Comparison of ENCODE assay signal across 28 cellular contexts in the genomic region with DNA sequence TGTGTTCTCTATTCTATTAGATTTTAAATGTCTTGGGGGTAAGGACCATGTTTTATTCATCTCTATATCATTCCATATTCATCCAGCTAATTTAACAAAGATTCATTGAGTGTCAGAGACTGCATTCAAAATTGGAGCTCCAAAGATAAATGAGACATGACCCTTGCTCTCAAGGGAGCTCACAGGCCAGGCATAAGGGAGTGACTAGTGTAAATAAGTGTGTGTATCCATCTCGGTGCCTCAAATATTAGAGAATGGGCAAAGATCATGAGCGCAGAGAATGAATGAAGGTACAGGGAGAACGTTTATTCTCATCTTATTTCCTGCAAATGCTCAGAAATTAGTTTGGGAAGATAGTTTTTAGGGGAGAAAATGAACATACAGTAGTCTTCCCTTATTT.
"Had no signal": no experiment of that assay in that cellular context is flagged by ENCODE, and none has a peak within 500 bp of the region (broad histone marks: within the 10 kb centered on the region; RNA-seq: fewer than 3 reads in every experiment).

No MANE protein-coding gene starts in this region.

- H3K27me3 Mint-ChIP-seq: dendritic cell treated with granulocyte-macrophage colony-stimulating factor and Interleukin-4, amounts not matched to agents 40 ng/mL and 50 ng/mL, for 4 days; effector memory CD8-positive, alpha-beta T cell; naive thymus-derived CD4-positive, alpha-beta T cell had no signal

- H3K27me3 ChIP-seq: esophagus squamous epithelium, gastrocnemius medialis had no signal

- DNase-seq: cortex of kidney; effector CD8-positive, alpha-beta T cell; effector memory CD8-positive, alpha-beta T cell; endodermal cell; erythroblast; esophagus squamous epithelium; foreskin fibroblast; foreskin melanocyte; gastrocnemius medialis; glutamatergic neuron; head of caudate nucleus; heart right ventricle; hypothalamus; immature natural killer cell; islet precursor cell; kidney; kidney glomerular epithelial cell; left lung; left ventricle myocardium superior; mammary epithelial cell; naive thymus-derived CD4-positive, alpha-beta T cell had no signal

- H3K36me3 ChIP-seq: esophagus squamous epithelium, gastrocnemius medialis, heart right ventricle, left lung had no signal

- H3K4me1 ChIP-seq: esophagus squamous epithelium, gastrocnemius medialis, heart right ventricle, left lung had no signal

- H3K9me3 ChIP-seq: esophagus squamous epithelium, gastrocnemius medialis, heart right ventricle, left lung had no signal

- H3K27ac Mint-ChIP-seq: dendritic cell treated with granulocyte-macrophage colony-stimulating factor and Interleukin-4, amounts not matched to agents 40 ng/mL and 50 ng/mL, for 4 days; effector memory CD8-positive, alpha-beta T cell; endodermal cell; immature natural killer cell; memory B cell; mesothelial cell of epicardium; naive thymus-derived CD4-positive, alpha-beta T cell had no signal

- H3K36me3 Mint-ChIP-seq: immature natural killer cell, memory B cell, mesothelial cell of epicardium had no signal

- ATAC-seq: effector memory CD8-positive, alpha-beta T cell; esophagus mucosa; gastrocnemius medialis; heart right ventricle; left lung; left ventricle myocardium superior; naive thymus-derived CD4-positive, alpha-beta T cell had no signal

- H3K4me1 Mint-ChIP-seq: endodermal cell, immature natural killer cell, memory B cell, mesothelial cell of epicardium had no signal

- H3K4me3 ChIP-seq: esophagus squamous epithelium, gastrocnemius medialis, heart right ventricle, left lung, lung had no signal

- H3K9me3 Mint-ChIP-seq: dendritic cell treated with granulocyte-macrophage colony-stimulating factor and Interleukin-4, amounts not matched to agents 40 ng/mL and 50 ng/mL, for 4 days; effector memory CD8-positive, alpha-beta T cell had no signal

- FAIRE-seq: endometrium, kidney had no signal

- H3K27ac ChIP-seq: epithelial cell of prostate, esophagus squamous epithelium, gastrocnemius medialis, heart right ventricle, left lung had no signal

- H3K4me3 Mint-ChIP-seq: dendritic cell treated with granulocyte-macrophage colony-stimulating factor and Interleukin-4, amounts not matched to agents 40 ng/mL and 50 ng/mL, for 4 days; effector memory CD8-positive, alpha-beta T cell; endodermal cell; immature natural killer cell; memory B cell; mesothelial cell of epicardium; naive thymus-derived CD4-positive, alpha-beta T cell had no signal
